Comparison of ENCODE assay signal across 24 cellular contexts in the genomic region with DNA sequence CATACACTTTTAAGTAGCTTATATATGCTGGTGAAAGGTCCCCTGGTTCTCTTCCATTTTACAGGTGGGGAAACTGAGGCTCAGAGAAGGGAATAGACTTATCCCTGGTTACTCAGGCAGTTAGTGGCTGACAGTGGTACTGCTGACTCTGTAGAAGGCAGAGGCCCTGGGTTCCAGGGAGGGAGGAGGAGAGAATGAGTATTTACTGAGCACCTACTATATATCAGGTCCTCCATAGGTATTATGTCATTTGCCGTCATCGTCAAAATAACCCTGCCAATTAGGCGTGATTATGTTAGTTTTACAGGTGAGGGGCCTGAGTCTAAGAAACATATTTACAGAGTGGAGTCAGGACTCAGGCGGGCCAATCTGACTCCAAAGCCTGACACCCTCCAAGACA. TPM values are rescaled to one million over a fixed set of nuclear protein-coding genes. Genes with fewer than 3 reads are reported as not detected.
A peak's percentile ranks its signal among the peaks of the same experiment; 100 is the strongest.
DNase-seq lines count a peak whose midpoint lies in the region; ATAC-seq, FAIRE-seq and TF ChIP-seq lines count a peak whose summit lies in the region.
"Had no signal": no experiment of that assay in that cellular context is flagged by ENCODE, and none has a peak within 500 bp of the region (broad histone marks: within the 10 kb centered on the region; RNA-seq: fewer than 3 reads in every experiment).

No MANE protein-coding gene starts in this region.

- no peak overlapping the region for H3K4me3 Mint-ChIP-seq in neural crest cell
- H3K4me3 Mint-ChIP-seq: B cell; CD4-positive, alpha-beta T cell; CD8-positive, alpha-beta T cell had no signal

- no peak overlapping the region for H3K27ac ChIP-seq in HEK293 (ENCODE audit: extremely low read depth, low read depth, low read length)
- H3K27ac ChIP-seq in K562 (ENCODE audit: extremely low read depth, low read depth, low read length) = no peak overlapping the region
- no peak overlapping the region for H3K27ac ChIP-seq in PC-9
- H3K27ac ChIP-seq: 22Rv1; A549; BLaER1 treated with 17β-estradiol and CSF1 and Interleukin-3, amounts not matched to agents 10 nM and 100 nM; C4-2B had no signal

- H3K9me2 ChIP-seq in PC-9 (ENCODE audit: insufficient read depth) = no peaks in the 10 kb centered on the region

- no peak for FAIRE-seq in K562 (lab: Jason Lieb, UNC)
- FAIRE-seq: A549, D721Med, G401.6, GM12891, GM19239 had no signal

- DNase-seq in K562 (ENCODE audit: extremely low read depth in 1 of 4, low spot score in 3 of 4) = no peak
- DNase-seq in neural crest cell (ENCODE audit: low read depth, low spot score) = no peak
- DNase-seq in NCI-H345 (lab: John Stamatoyannopoulos, UW) = no peak
- no peak for DNase-seq in PC-9
- DNase-seq: AML-193; Caco-2; Calu3; CD4-positive, alpha-beta T cell; CD8-positive, alpha-beta T cell; DMS79 treated with DMSO at 0.1 percent for 48 hours; GF-D8 had no signal

- WGBS in K562 (ENCODE audit: insufficient coverage, low coverage, missing lambda C conversion rate) = 50% methylated on average over 4 of the region's 4 CpGs

- H3K79me2 ChIP-seq in K562 (ENCODE audit: control insufficient read depth, insufficient read depth, low read length) (no peaks in the 10 kb centered on the region), PC-9 (ENCODE audit: low read depth) (no peaks in the 10 kb centered on the region)

- H4K20me1 ChIP-seq in K562 (replicated peaks; ENCODE audit: control insufficient read depth, insufficient read depth, low read length) = 0 out of 2 replicates have a peak, but pooled peaks cover 7% of the 10 kb centered on the region
- no peaks in the 10 kb centered on the region for H4K20me1 ChIP-seq in PC-9 (ENCODE audit: insufficient read depth)

- H3K9ac ChIP-seq in K562 (ENCODE audit: insufficient read depth in 1 of 2, low read depth in 2 of 2, low read length in 2 of 2) = no peak overlapping the region
- H3K9ac ChIP-seq: BLaER1 treated with 17β-estradiol and CSF1 and Interleukin-3, amounts not matched to agents 10 nM and 100 nM had no signal

- no peaks in the 10 kb centered on the region for H3K4me1 ChIP-seq in HEK293 (ENCODE audit: control insufficient read depth, insufficient read depth, low read length)
- H3K4me1 ChIP-seq in K562 (replicated peaks in 1 of 2; ENCODE audit: control insufficient read depth in 2 of 2, insufficient read depth in 2 of 2, low read length in 2 of 2) = peaks cover 0 to 4% of the 10 kb centered on the region in 2 experiments; a peak in 1 of 5 replicates
- H3K4me1 ChIP-seq in PC-9 (replicated peaks; ENCODE audit: insufficient read depth) = peaks cover 10% of the 10 kb centered on the region; the same call in 1 of the 2 replicates
- H3K4me1 ChIP-seq: Caco-2 had no signal

- in situ Hi-C loops in K562 (cut with MboI) = loop anchor here (10.0 kb wide), 1 partner anchor 420 kb away; the partner anchor contains the start of gene PCBD1

- H3K36me3 ChIP-seq in HEK293 (ENCODE audit: control insufficient read depth in 2 of 2, insufficient read depth in 1 of 2, low read length in 2 of 2) = no peaks in the 10 kb centered on the region
- H3K36me3 ChIP-seq in K562 (ENCODE audit: control insufficient read depth, insufficient read depth, low read length) = no peaks in the 10 kb centered on the region; the same call in 2 of the 3 replicates
- H3K36me3 ChIP-seq in PC-9 (ENCODE audit: low read depth) = no peaks in the 10 kb centered on the region
- H3K36me3 ChIP-seq: BLaER1 treated with 17β-estradiol and CSF1 and Interleukin-3, amounts not matched to agents 10 nM and 100 nM had no signal

- no peaks in the 10 kb centered on the region for H3K9me3 ChIP-seq in HEK293 (ENCODE audit: control insufficient read depth, insufficient read depth, low read depth, low read length)
- H3K9me3 ChIP-seq in K562 (replicated peaks; ENCODE audit: control insufficient read depth, insufficient read depth, low read depth, low read length) = no peaks in the 10 kb centered on the region
- no peaks in the 10 kb centered on the region for H3K9me3 ChIP-seq in PC-9 (ENCODE audit: insufficient read depth, low read depth)
- H3K9me3 ChIP-seq: A549; BLaER1 treated with 17β-estradiol and CSF1 and Interleukin-3, amounts not matched to agents 10 nM and 100 nM; Caco-2 had no signal

- TF ChIP-seq EP300 in K562 (IDR thresholded peaks at IDR 0.05; ENCODE audit: low read length) = no peak

- H3K9me3 Mint-ChIP-seq in neural crest cell = no peaks in the 10 kb centered on the region
- H3K9me3 Mint-ChIP-seq: CD4-positive, alpha-beta T cell; CD8-positive, alpha-beta T cell had no signal

- peak overlapping the region; percentile 57 for H3K27ac Mint-ChIP-seq in neural crest cell (ENCODE audit: unreplicated experiment)
- H3K27ac Mint-ChIP-seq: B cell; CD4-positive, alpha-beta T cell; CD8-positive, alpha-beta T cell had no signal

- TF ChIP-seq CTCF in HEK293 (tag by site-specific recombination; IDR thresholded peaks at IDR 0.05) = no peak
- no peak for TF ChIP-seq CTCF in K562 (IDR thresholded peaks at IDR 0.05 in 2 of 3, conservative IDR thresholded peaks at IDR 0.05 in 1 of 3; ENCODE audit: insufficient read depth in 2 of 3, low read depth in 1 of 3, low read length in 3 of 3)
- no peak for TF ChIP-seq CTCF in neural crest cell (conservative IDR thresholded peaks at IDR 0.05)
- TF ChIP-seq CTCF in PC-9 (conservative IDR thresholded peaks at IDR 0.05) = no peak

- ATAC-seq in K562 (no peak), HG03135 (IDR thresholded peaks at IDR 0.05; ENCODE audit: unreplicated experiment) (no peak)
- ATAC-seq: A549; CD8-positive, alpha-beta T cell had no signal

- H3K27me3 ChIP-seq in K562 (ENCODE audit: control insufficient read depth in 2 of 2, insufficient read depth in 2 of 2, low read length in 2 of 2) (peaks cover 44 to 69% of the 10 kb centered on the region in 2 experiments), PC-9 (ENCODE audit: insufficient read depth, low read depth) (peaks cover 21% of the 10 kb centered on the region)

- no peaks in the 10 kb centered on the region for H3K9me1 ChIP-seq in K562 (ENCODE audit: control insufficient read depth, insufficient read depth, low read length)

- H3K4me2 ChIP-seq in K562 (ENCODE audit: insufficient read depth, low read length) = no peak overlapping the region
- H3K4me2 ChIP-seq in PC-9 = no peak overlapping the region
- H3K4me2 ChIP-seq: A549; BLaER1 treated with 17β-estradiol and CSF1 and Interleukin-3, amounts not matched to agents 10 nM and 100 nM had no signal

- no TSS peak for BruUV-seq in K562 (replicated peaks; lab: Mats Ljungman, UMichigan)
- BruUV-seq in PC-9 (replicated peaks; lab: Mats Ljungman, UMichigan) = no TSS peak

- no peak for TF ChIP-seq RAD21 in K562 (CRISPR knock-in tag; conservative IDR thresholded peaks at IDR 0.05 in 1 of 2, IDR thresholded peaks at IDR 0.05 in 1 of 2)

- no peaks in the 10 kb centered on the region for H3K36me3 Mint-ChIP-seq in neural crest cell (ENCODE audit: low read depth)
- H3K36me3 Mint-ChIP-seq: CD8-positive, alpha-beta T cell had no signal

- no peak overlapping the region for H3K4me3 ChIP-seq in HEK293 (ENCODE audit: low read depth, low read length)
- H3K4me3 ChIP-seq in K562 = no peak overlapping the region
- no peak overlapping the region for H3K4me3 ChIP-seq in PC-9
- H3K4me3 ChIP-seq: A549; BLaER1 treated with 17β-estradiol and CSF1 and Interleukin-3, amounts not matched to agents 10 nM and 100 nM had no signal

- CTCF ChIA-PET in HEK293 (lab: Yijun Ruan, JAX) = interaction anchor here (0.5 to 1.2 kb wide), 3 partner anchors 67 to 460 kb away, joined by 4 to 6 read pairs (median 5); no protein-coding TSS in a partner anchor
- CTCF ChIA-PET in K562 (lab: Yijun Ruan, JAX; ENCODE audit: low intra/inter-chr PET ratio) = no interaction called here
- CTCF ChIA-PET in PC-9 (lab: Charles Lee) = interaction anchor here (0.7 kb wide), 1 partner anchor 47 kb away, joined by 6 read pairs; no protein-coding TSS in a partner anchor

- H3K27me3 Mint-ChIP-seq in neural crest cell (ENCODE audit: low read depth) = peaks cover 13% of the 10 kb centered on the region

- no peak for TF ChIP-seq POLR2A in K562 (conservative IDR thresholded peaks at IDR 0.05)

- H3K4me1 Mint-ChIP-seq in neural crest cell = peaks cover 12% of the 10 kb centered on the region

- intact Hi-C loops in K562 (cut with micrococcal nuclease) (no loop called here), PC-9 (cut with micrococcal nuclease; ENCODE audit: unreplicated experiment) (no loop called here)

- POLR2A ChIA-PET in HEK293 (lab: Yijun Ruan, JAX) (no interaction called here), K562 (lab: Yijun Ruan, JAX) (interaction anchor here (0.6 kb wide), 1 partner anchor 83 kb away, joined by 3 read pairs; no protein-coding TSS in a partner anchor), PC-9 (lab: Charles Lee; ENCODE audit: unreplicated experiment) (no interaction called here)

- H2AFZ ChIP-seq in K562 (ENCODE audit: low read depth, low read length) = no peak overlapping the region
- no peak overlapping the region for H2AFZ ChIP-seq in PC-9

- H3F3A ChIP-seq in PC-9 (ENCODE audit: insufficient read depth, low read depth) = peaks cover 6% of the 10 kb centered on the region

RNA-seq across cellular contexts. Expression of gene PALD1, which starts 13.3 kb away (rescaled TPM):
- 0.14 and 0.72 TPM in 2 replicates for total RNA-seq in K562 (2011; cell fraction: chromatin; rRNA removed; ENCODE audit: low replicate concordance)
- 0.26 and 0.67 TPM in 2 replicates for total RNA-seq in K562 (2011; cell fraction: nucleolus; rRNA removed)
- 0.15 and 0.29 TPM in 2 replicates for total RNA-seq in K562 (2011; cell fraction: nucleoplasm; rRNA removed)
- 0.09 and 0.16 TPM in 2 replicates for total RNA-seq in K562 (2014; rRNA removed)
- 0.03 and 0.07 TPM in 2 replicates for total RNA-seq in K562 (2014; rRNA removed; fragmentation: Illumina TruSeq; extraction: Trizol)
- total RNA-seq in K562 (2015; rRNA removed; fragmentation: Illumina TruSeq; extraction: Trizol) = 0.04 and 0.07 TPM in 2 replicates
- total RNA-seq in K562 (2021) = 0.27 and 0.29 TPM in 2 replicates
- polyA plus RNA-seq in K562 (2011; rRNA removed) = 0.13 and 0.26 TPM in 2 replicates
- 0.18 and 0.25 TPM in 2 replicates for polyA plus RNA-seq in K562 (2011; cell fraction: cytosol; rRNA removed)
- 0.53 and 0.81 TPM in 2 replicates for polyA plus RNA-seq in K562 (2011; cell fraction: nucleus; rRNA removed)
- 0.08 and 0.11 TPM in 2 replicates for polyA plus RNA-seq in K562 (2012)
- polyA plus RNA-seq in K562 (2014; fragmentation: Illumina TruSeq; extraction: Trizol) = 0.03 and 0.15 TPM in 2 replicates
- polyA plus RNA-seq in K562 (2014; fragmentation: Nextera tagmentation; extraction: Ambion mirVana) = not detected
- polyA plus RNA-seq in K562 (2014; rRNA removed) = 0.13 and 0.15 TPM in 2 replicates
- 0.15 and 0.25 TPM in 2 replicates for polyA minus RNA-seq in K562 (2011; rRNA and poly(A)+ RNA removed)
- 0.19 TPM in 1 of 2 replicates, not detected in the other for polyA minus RNA-seq in K562 (2011; cell fraction: cytosol; rRNA and poly(A)+ RNA removed)
- under 0.01 and 0.44 TPM in 2 replicates for polyA minus RNA-seq in K562 (2011; cell fraction: nucleus; rRNA and poly(A)+ RNA removed)
- total RNA-seq in neural crest cell = 14.1 and 14.3 TPM in 2 replicates
- total RNA-seq in PC-9 (2021) = 5.2 and 7.5 TPM in 2 replicates

RNA-seq across cellular contexts. Expression of gene NODAL, which starts 23.8 kb away (rescaled TPM):
- total RNA-seq in K562 (2011; cell fraction: chromatin; rRNA removed; ENCODE audit: low replicate concordance) = not detected in 2 replicates
- total RNA-seq in K562 (2011; cell fraction: nucleolus; rRNA removed) = not detected in 2 replicates
- total RNA-seq in K562 (2011; cell fraction: nucleoplasm; rRNA removed) = not detected in 2 replicates
- total RNA-seq in K562 (2014; rRNA removed) (not detected in 2 replicates), K562 (2014; rRNA removed; fragmentation: Illumina TruSeq; extraction: Trizol) (not detected in 2 replicates), K562 (2015; rRNA removed; fragmentation: Illumina TruSeq; extraction: Trizol) (not detected in 2 replicates), K562 (2021) (not detected in 2 replicates), neural crest cell (not detected in 2 replicates), PC-9 (2021) (not detected in 2 replicates)
- polyA plus RNA-seq in K562 (2011; rRNA removed) (not detected in 2 replicates), K562 (2014; fragmentation: Illumina TruSeq; extraction: Trizol) (not detected in 2 replicates), K562 (2014; fragmentation: Nextera tagmentation; extraction: Ambion mirVana) (not detected), K562 (2014; rRNA removed) (not detected in 2 replicates)
- not detected in 2 replicates for polyA plus RNA-seq in K562 (2011; cell fraction: cytosol; rRNA removed)
- polyA plus RNA-seq in K562 (2011; cell fraction: nucleus; rRNA removed) = not detected in 2 replicates
- polyA plus RNA-seq in K562 (2012) = not detected in 2 replicates
- polyA minus RNA-seq in K562 (2011; rRNA and poly(A)+ RNA removed) = not detected in 2 replicates
- not detected in 2 replicates for polyA minus RNA-seq in K562 (2011; cell fraction: cytosol; rRNA and poly(A)+ RNA removed)
- not detected in 2 replicates for polyA minus RNA-seq in K562 (2011; cell fraction: nucleus; rRNA and poly(A)+ RNA removed)
- total RNA-seq: A172; B cell; Calu3; CD4-positive, alpha-beta T cell; CD8-positive, alpha-beta T cell had no signal
- polyA plus RNA-seq: A549, BJ had no signal
